ENCODE assay signal across 8 cellular contexts in the genomic region with DNA sequence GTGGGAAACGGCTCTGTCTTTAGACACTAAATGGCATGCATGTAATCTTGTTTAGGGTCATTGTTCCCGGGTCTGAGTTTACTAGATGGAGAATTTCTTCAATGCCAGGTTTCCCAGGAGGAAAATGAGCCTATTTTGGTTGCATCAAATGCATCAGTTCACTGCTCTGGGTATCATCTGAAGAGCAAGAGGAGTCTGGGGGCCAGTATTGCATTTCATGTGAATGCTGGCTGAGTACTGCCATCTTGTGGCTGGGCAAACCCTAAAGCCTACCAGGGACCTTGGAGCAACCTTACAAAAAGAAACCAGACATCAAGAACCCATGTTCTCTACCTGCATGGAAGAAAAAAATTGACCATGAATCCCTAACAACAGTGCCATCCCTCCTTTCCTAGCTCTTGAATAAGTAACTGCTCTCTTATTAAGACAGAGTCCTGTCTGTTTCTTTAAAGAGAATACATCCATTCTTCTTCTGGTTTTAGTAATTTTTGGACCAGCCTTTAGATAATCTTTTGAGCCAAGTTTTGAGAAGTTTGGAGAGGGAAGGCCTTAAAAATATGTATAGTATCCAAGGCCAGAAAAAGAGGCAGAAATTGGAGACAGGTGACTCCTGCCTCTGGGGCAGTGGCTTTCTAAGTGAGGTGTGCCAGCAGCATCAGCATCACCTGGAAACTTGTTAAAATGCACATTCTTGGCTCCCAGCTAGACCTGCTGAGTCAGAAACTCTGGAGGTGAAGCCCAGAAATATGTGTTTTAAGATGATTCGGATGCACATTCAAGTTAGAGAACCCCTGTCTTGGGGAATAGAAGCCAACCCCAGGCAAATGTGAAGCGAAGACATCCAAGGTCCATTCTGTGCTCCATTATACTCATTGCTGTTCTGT.
DNase-seq lines count a peak whose midpoint lies in the region; ATAC-seq and TF ChIP-seq lines count a peak whose summit lies in the region.

No MANE protein-coding gene starts in this region.

- ATAC-seq in HG03442 (IDR thresholded peaks at IDR 0.05; ENCODE audit: unreplicated experiment), result no peak

- H3K27me3 ChIP-seq in OCI-LY1 (ENCODE audit: insufficient read depth, low read length) (no peaks in the 10 kb centered on the region), prostate gland (replicated peaks; ENCODE audit: insufficient read depth) (no peaks in the 10 kb centered on the region)

- 0 out of 2 replicates have a peak, but pooled peaks cover 1% of the 10 kb centered on the region for H3F3A ChIP-seq in OCI-LY1 (ENCODE audit: insufficient read depth, low read length)

- 65% methylated on average over 4 of the region's 4 CpGs for WGBS in prostate gland

- H3K79me2 ChIP-seq in OCI-LY1 (ENCODE audit: insufficient read depth, low read length), result no peaks in the 10 kb centered on the region

- H3K4me3 ChIP-seq in OCI-LY1 (ENCODE audit: low read depth, low read length, poor library complexity, severe bottlenecking), result no peak overlapping the region
- H3K4me3 ChIP-seq in foreskin fibroblast (ENCODE audit: low read depth in 1 of 2, low read length in 2 of 2), result no peak overlapping the region
- no peak overlapping the region for H3K4me3 ChIP-seq in prostate gland

- H3K9ac ChIP-seq in OCI-LY1 (ENCODE audit: low read length), result peak overlapping the region; percentile 61

- H3K9me3 ChIP-seq in OCI-LY1 (ENCODE audit: low read length) (no peaks in the 10 kb centered on the region), prostate gland (no peaks in the 10 kb centered on the region)

- peak; percentile 24 for DNase-seq in DMS 273 treated with DMSO at 0.1 percent for 48 hours (lab: John Stamatoyannopoulos, UW)
- peak; percentile 65 for DNase-seq in HT-29 (ENCODE audit: low spot score)
- DNase-seq in activated T-cell treated with anti-CD3 and anti-CD28 coated beads, Interleukin-2, amount 50 U/mL, for 48 hours, result peak; percentile 82 to 83
- peak in 1 of 2 donors; percentile 8 for DNase-seq in foreskin fibroblast
- DNase-seq in prostate gland (ENCODE audit: low spot score), result peak; percentile 14
- DNase-seq in GF-D8 (lab: John Stamatoyannopoulos, UW), result no peak

- H3K9me2 ChIP-seq in OCI-LY1 (ENCODE audit: low read depth, low read length), result no peaks in the 10 kb centered on the region

- H3K27ac ChIP-seq in OCI-LY1 (ENCODE audit: low read depth, low read length, poor library complexity, severe bottlenecking), result peak overlapping the region; percentile 97
- H3K27ac ChIP-seq in prostate gland, result no peak overlapping the region

- no peaks in the 10 kb centered on the region for H4K20me1 ChIP-seq in OCI-LY1 (ENCODE audit: insufficient read depth, low read length)

- intact Hi-C loops in prostate gland (cut with DNase I), result loop anchor here (2.0 kb wide), 1 partner anchor 466 kb away; no protein-coding TSS in a partner anchor

- TF ChIP-seq POLR2A in prostate gland (IDR thresholded peaks at IDR 0.05), result no peak

- TF ChIP-seq CTCF in OCI-LY1 (IDR thresholded peaks at IDR 0.05; ENCODE audit: low read length) (peak; percentile 87), foreskin fibroblast (IDR thresholded peaks at IDR 0.05; ENCODE audit: low read depth, low read length) (peak; percentile 47), prostate gland (IDR thresholded peaks at IDR 0.05) (peak; percentile 14 to 66 (median 62))

- H3K4me1 ChIP-seq in OCI-LY1 (ENCODE audit: insufficient read depth, low read length, severe bottlenecking) (peaks cover 90% of the 10 kb centered on the region), prostate gland (replicated peaks) (no peaks in the 10 kb centered on the region)

- no peak overlapping the region for H2AFZ ChIP-seq in OCI-LY1 (ENCODE audit: low read length)

- H3K36me3 ChIP-seq in OCI-LY1 (ENCODE audit: insufficient read depth, low read length) (no peaks in the 10 kb centered on the region), prostate gland (no peaks in the 10 kb centered on the region)

- H3K4me2 ChIP-seq in OCI-LY1 (ENCODE audit: low read length), result peak overlapping the region; percentile 52
